ENCODE assay signal across 1 cellular context in the genomic region with DNA sequence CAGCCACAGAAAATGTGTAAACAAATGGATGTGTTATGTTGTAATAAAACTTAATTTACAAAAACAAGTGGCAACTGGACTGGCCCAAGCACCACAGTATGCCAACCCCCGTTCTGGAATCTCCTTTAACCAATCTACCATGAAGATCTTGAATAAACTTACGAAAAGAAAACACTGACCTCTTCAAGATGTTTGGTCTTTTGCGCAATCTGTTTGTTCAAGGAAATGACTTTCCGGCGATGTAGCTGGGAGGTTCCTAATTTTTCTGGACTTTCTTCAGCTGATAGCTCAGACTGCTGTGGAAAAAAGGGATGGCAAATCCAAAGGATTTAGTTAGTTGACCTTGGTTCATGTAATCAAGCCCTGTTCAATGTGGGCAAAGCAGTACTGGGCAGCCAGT.
TF ChIP-seq lines count a peak whose summit lies in the region.

No MANE protein-coding gene starts in this region.

TF ChIP-seq in WTC11, 78 proteins besides CTCF, POLR2A, EP300 and RAD21 (continued from another document):
- TF ChIP-seq, protein P1, sequence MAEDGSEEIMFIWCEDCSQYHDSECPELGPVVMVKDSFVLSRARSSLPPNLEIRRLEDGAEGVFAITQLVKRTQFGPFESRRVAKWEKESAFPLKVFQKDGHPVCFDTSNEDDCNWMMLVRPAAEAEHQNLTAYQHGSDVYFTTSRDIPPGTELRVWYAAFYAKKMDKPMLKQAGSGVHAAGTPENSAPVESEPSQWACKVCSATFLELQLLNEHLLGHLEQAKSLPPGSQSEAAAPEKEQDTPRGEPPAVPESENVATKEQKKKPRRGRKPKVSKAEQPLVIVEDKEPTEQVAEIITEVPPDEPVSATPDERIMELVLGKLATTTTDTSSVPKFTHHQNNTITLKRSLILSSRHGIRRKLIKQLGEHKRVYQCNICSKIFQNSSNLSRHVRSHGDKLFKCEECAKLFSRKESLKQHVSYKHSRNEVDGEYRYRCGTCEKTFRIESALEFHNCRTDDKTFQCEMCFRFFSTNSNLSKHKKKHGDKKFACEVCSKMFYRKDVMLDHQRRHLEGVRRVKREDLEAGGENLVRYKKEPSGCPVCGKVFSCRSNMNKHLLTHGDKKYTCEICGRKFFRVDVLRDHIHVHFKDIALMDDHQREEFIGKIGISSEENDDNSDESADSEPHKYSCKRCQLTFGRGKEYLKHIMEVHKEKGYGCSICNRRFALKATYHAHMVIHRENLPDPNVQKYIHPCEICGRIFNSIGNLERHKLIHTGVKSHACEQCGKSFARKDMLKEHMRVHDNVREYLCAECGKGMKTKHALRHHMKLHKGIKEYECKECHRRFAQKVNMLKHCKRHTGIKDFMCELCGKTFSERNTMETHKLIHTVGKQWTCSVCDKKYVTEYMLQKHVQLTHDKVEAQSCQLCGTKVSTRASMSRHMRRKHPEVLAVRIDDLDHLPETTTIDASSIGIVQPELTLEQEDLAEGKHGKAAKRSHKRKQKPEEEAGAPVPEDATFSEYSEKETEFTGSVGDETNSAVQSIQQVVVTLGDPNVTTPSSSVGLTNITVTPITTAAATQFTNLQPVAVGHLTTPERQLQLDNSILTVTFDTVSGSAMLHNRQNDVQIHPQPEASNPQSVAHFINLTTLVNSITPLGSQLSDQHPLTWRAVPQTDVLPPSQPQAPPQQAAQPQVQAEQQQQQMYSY (CRISPR knock-in tag; IDR thresholded peaks at IDR 0.05) = no peak
- TF ChIP-seq ZNF423 (CRISPR knock-in tag; IDR thresholded peaks at IDR 0.05) (no peak), NFYB (CRISPR knock-in tag; conservative IDR thresholded peaks at IDR 0.05; ENCODE audit: low read depth) (no peak), SMAD3 (CRISPR knock-in tag; IDR thresholded peaks at IDR 0.05; ENCODE audit: borderline replicate concordance) (no peak), MXD4 (CRISPR knock-in tag; IDR thresholded peaks at IDR 0.05; ENCODE audit: borderline replicate concordance) (no peak), JAZF1 (CRISPR knock-in tag; IDR thresholded peaks at IDR 0.05) (no peak)
- TF ChIP-seq, protein P2, sequence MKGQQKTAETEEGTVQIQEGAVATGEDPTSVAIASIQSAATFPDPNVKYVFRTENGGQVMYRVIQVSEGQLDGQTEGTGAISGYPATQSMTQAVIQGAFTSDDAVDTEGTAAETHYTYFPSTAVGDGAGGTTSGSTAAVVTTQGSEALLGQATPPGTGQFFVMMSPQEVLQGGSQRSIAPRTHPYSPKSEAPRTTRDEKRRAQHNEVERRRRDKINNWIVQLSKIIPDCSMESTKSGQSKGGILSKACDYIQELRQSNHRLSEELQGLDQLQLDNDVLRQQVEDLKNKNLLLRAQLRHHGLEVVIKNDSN (CRISPR knock-in tag; IDR thresholded peaks at IDR 0.05) = no peak
- TF ChIP-seq, protein P3, sequence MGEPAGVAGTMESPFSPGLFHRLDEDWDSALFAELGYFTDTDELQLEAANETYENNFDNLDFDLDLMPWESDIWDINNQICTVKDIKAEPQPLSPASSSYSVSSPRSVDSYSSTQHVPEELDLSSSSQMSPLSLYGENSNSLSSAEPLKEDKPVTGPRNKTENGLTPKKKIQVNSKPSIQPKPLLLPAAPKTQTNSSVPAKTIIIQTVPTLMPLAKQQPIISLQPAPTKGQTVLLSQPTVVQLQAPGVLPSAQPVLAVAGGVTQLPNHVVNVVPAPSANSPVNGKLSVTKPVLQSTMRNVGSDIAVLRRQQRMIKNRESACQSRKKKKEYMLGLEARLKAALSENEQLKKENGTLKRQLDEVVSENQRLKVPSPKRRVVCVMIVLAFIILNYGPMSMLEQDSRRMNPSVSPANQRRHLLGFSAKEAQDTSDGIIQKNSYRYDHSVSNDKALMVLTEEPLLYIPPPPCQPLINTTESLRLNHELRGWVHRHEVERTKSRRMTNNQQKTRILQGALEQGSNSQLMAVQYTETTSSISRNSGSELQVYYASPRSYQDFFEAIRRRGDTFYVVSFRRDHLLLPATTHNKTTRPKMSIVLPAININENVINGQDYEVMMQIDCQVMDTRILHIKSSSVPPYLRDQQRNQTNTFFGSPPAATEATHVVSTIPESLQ (CRISPR knock-in tag; IDR thresholded peaks at IDR 0.05) = no peak
- TF ChIP-seq, protein P4, sequence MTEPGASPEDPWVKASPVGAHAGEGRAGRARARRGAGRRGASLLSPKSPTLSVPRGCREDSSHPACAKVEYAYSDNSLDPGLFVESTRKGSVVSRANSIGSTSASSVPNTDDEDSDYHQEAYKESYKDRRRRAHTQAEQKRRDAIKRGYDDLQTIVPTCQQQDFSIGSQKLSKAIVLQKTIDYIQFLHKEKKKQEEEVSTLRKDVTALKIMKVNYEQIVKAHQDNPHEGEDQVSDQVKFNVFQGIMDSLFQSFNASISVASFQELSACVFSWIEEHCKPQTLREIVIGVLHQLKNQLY (CRISPR knock-in tag; IDR thresholded peaks at IDR 0.05) = no peak
- TF ChIP-seq, protein P5, sequence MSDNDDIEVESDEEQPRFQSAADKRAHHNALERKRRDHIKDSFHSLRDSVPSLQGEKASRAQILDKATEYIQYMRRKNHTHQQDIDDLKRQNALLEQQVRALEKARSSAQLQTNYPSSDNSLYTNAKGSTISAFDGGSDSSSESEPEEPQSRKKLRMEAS (CRISPR knock-in tag; IDR thresholded peaks at IDR 0.05) = no peak
